ENCODE assay signal across 8 cellular contexts in the genomic region with DNA sequence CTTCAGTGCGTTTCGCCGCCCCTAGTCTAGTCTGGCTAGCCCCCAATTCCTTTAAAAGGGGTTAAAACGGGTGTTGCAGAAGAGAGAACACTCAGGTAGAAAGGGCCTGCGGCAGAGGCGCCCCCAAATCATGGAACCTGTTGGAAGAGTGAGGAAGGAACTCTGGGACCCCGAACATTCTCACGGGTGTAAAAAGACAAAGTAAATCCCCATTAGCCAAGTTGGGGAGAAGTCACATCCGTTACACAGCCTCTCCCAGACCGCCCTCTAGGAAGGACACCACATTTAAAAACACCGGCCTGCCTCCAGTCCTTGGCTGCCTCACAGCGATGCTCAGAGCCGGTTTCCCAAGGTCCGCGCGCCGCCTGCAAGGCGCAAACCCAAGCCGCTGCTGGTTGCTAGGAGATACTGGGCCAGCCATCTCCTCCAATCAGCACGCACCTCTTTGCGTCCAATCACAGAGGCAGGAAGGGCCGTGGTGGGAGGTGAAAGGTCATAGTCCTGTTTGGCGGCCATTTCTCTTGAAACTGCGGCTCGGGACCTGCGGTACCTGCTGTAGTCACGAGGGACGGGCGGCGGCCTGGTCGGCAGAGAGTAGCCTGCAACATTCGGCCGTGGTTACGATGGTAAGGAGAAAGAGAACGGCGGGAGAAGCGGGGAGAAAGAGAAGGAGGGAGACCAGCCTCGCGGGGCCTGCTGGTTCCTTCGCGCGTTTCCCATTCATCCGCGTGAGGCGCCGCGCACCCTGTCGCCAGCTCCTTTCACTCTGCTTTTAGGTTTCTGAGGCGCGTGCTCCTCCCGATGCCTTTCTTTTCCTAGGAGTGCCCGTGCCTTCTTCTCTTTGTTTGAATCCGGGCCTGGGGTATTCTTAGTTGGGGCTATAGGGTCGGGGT. TPM values are rescaled to one million over a fixed set of nuclear protein-coding genes. Genes with fewer than 3 reads are reported as not detected.
DNase-seq lines count a peak whose midpoint lies in the region; ATAC-seq lines count a peak whose summit lies in the region.

A gene (plus strand): TSS at position 502 of the 893 bp plus-strand sequence. CDS start 122 bp downstream, at position 624.

- H3K4me3 Mint-ChIP-seq in CD4-positive, CD25-positive, alpha-beta regulatory T cell = no peak within 1 kb of the TSS

- H3K9me3 Mint-ChIP-seq in CD4-positive, CD25-positive, alpha-beta regulatory T cell = no peaks in the 10 kb centered on the region

- H3K27ac ChIP-seq in CD4-positive, CD25-positive, alpha-beta regulatory T cell (ENCODE audit: insufficient read depth, low read length, poor library complexity, severe bottlenecking) = peak within 1 kb of the TSS; percentile 87

- peak; percentile 91 to 96 (median 94) for DNase-seq in CD4-positive, CD25-positive, alpha-beta regulatory T cell
- DNase-seq in NCI-H748 (lab: John Stamatoyannopoulos, UW; ENCODE audit: unreplicated experiment) (peak; percentile 98), dermis blood vessel endothelial cell (peak; percentile 98), left lobe of liver (ENCODE audit: low spot score) (peak; percentile 96)
- peak; percentile 90 for DNase-seq in activated CD4-positive, alpha-beta T cell treated with anti-CD3 and anti-CD28 coated beads, Interleukin-2, amount 50 U/mL, for 1 hour
- peak; percentile 89 for DNase-seq in stimulated activated CD4-positive, alpha-beta T cell treated with anti-CD3 and anti-CD28 coated beads, Interleukin-2, amount 100 ng/mL, for 4 hours (ENCODE audit: low read depth)

- no peaks in the 10 kb centered on the region for H3K9me3 ChIP-seq in CD4-positive, CD25-positive, alpha-beta regulatory T cell (ENCODE audit: control insufficient read depth in 2 of 2, low read length in 2 of 2)

- H3K36me3 ChIP-seq in CD4-positive, CD25-positive, alpha-beta regulatory T cell (ENCODE audit: control insufficient read depth, insufficient read depth, low read length) = peaks cover 25% of the 10 kb centered on the region

- H3K4me1 Mint-ChIP-seq in CD4-positive, CD25-positive, alpha-beta regulatory T cell = peaks cover 0 to 20% (median 13%) of the 10 kb centered on the region in 4 donors

- H3K36me3 Mint-ChIP-seq in CD4-positive, CD25-positive, alpha-beta regulatory T cell = peaks cover 22% of the 10 kb centered on the region

- peaks cover 26% of the 10 kb centered on the region for H3K4me1 ChIP-seq in CD4-positive, CD25-positive, alpha-beta regulatory T cell (ENCODE audit: control insufficient read depth, insufficient read depth, low read length, poor library complexity, severe bottlenecking)

- no peak within 1 kb of the TSS for H3K27ac Mint-ChIP-seq in CD4-positive, CD25-positive, alpha-beta regulatory T cell

- peaks cover 26% of the 10 kb centered on the region for H3K27me3 Mint-ChIP-seq in CD4-positive, CD25-positive, alpha-beta regulatory T cell

- peak within 1 kb of the TSS; percentile 96 for H3K4me3 ChIP-seq in CD4-positive, CD25-positive, alpha-beta regulatory T cell (ENCODE audit: low read depth, low read length)

- no peaks in the 10 kb centered on the region for H3K27me3 ChIP-seq in CD4-positive, CD25-positive, alpha-beta regulatory T cell (ENCODE audit: control insufficient read depth, insufficient read depth, low read length)

- ATAC-seq in CD4-positive, CD25-positive, alpha-beta regulatory T cell (ENCODE audit: low read depth in 2 of 2) = peak; percentile 96
- ATAC-seq in GM19395 (IDR thresholded peaks at IDR 0.05; ENCODE audit: unreplicated experiment) (peak; percentile 99), HG03558 (IDR thresholded peaks at IDR 0.05; ENCODE audit: extremely low read depth, unreplicated experiment) (peak; percentile 99), left lobe of liver (peak; percentile 95)

RNA-seq across cellular contexts. Expression of the gene that starts here (rescaled TPM):
- total RNA-seq in CD4-positive, CD25-positive, alpha-beta regulatory T cell = 22.4 TPM
- polyA plus RNA-seq in CD4-positive, CD25-positive, alpha-beta regulatory T cell = 10 to 100 TPM; 45.1 to 61.1 (median 48.3) TPM
- total RNA-seq in dermis blood vessel endothelial cell = 14.5 and 15.4 TPM in 2 replicates
- 8.5 TPM for total RNA-seq in left lobe of liver

Comparison
In these comparisons a context has a peak if more than half of its experiments do, and no peak if none do; other contexts are left out.
1. Peak in every context shown above with its lines: DNase-seq, ATAC-seq, H3K4me3 ChIP-seq and H3K27ac ChIP-seq.